Comparison of ENCODE assay signal across 13 cellular contexts in the genomic region with DNA sequence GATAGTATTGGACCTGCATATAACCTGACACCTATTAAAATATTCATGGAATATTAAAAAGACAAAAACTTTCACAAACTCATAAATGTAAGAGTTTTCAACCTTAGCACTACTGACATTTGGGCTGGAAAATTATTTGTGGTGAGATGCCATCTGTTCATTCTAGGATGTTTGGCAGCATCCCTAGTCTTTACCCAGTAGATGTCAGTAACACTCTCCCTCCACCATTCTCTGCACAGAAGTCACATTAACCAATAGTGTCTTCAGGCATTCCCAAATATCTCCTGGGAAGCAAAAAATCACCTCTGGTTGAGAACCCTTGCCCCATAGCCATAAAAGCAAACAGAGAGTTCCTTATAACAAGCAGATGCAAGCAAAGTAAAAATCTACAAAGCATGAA.
DNase-seq lines count a peak whose midpoint lies in the region; ATAC-seq lines count a peak whose summit lies in the region.
"Had no signal": no experiment of that assay in that cellular context is flagged by ENCODE, and none has a peak within 500 bp of the region (broad histone marks: within the 10 kb centered on the region; RNA-seq: fewer than 3 reads in every experiment).

No MANE protein-coding gene starts in this region.

- no peaks in the 10 kb centered on the region for H3K36me3 Mint-ChIP-seq in stimulated activated naive B cell treated with anti-CD40 and anti-IgM and Interleukin-4, amounts not matched to agents 10 μg/mL and 1 μg/mL and 100 μg/mL, for 72 hours
- H3K36me3 Mint-ChIP-seq: activated naive CD8-positive, alpha-beta T cell treated with anti-CD3 and anti-CD28 coated beads for 36 hours; CD4-positive, CD25-positive, alpha-beta regulatory T cell had no signal

- ATAC-seq in stimulated activated naive B cell treated with anti-CD40 and anti-IgM and Interleukin-4, amounts not matched to agents 10 μg/mL and 1 μg/mL and 100 μg/mL, for 72 hours (replicated peaks) = peak in 1 of 2 donors; percentile 34
- no peak for ATAC-seq in GM21526 (IDR thresholded peaks at IDR 0.05; ENCODE audit: low FRiP score, unreplicated experiment)

- peak; percentile 1 for DNase-seq in NOMO-1 treated with DMSO at 0.1 percent for 48 hours (lab: John Stamatoyannopoulos, UW; ENCODE audit: unreplicated experiment)
- DNase-seq in NOMO-1 treated with dmso at 0.1 percent for 144 hours (lab: John Stamatoyannopoulos, UW; ENCODE audit: unreplicated experiment) = no peak
- DNase-seq in NCI-H446 treated with DMSO at 0.1 percent for 48 hours (lab: John Stamatoyannopoulos, UW) = peak; percentile 60
- peak; percentile 30 for DNase-seq in epidermal melanocyte (ENCODE audit: insufficient read length, low spot score)
- no peak for DNase-seq in stimulated activated naive B cell treated with anti-CD40 and anti-IgM and Interleukin-4, amounts not matched to agents 10 μg/mL and 1 μg/mL and 100 μg/mL, for 72 hours
- DNase-seq in activated effector memory CD4-positive, alpha-beta T cell treated with anti-CD3 and anti-CD28 coated beads, Interleukin-2, amount 50 U/mL, for 16 hours = no peak
- DNase-seq in hypothalamus (lab: John Stamatoyannopoulos, UW) = no peak
- DNase-seq: activated CD4-positive, alpha-beta T cell treated with anti-CD3 and anti-CD28 coated beads for 4 hours; activated naive CD8-positive, alpha-beta T cell treated with anti-CD3 and anti-CD28 coated beads for 36 hours; CD4-positive, CD25-positive, alpha-beta regulatory T cell; effector memory CD4-positive, alpha-beta T cell; stimulated activated CD4-positive, alpha-beta T cell treated with anti-CD3 and anti-CD28 coated beads, Interleukin-1b, Interleukin-23, amount 100 ng/mL, for 48 hours had no signal

- H3K27ac Mint-ChIP-seq in stimulated activated naive B cell treated with anti-CD40 and anti-IgM and Interleukin-4, amounts not matched to agents 10 μg/mL and 1 μg/mL and 100 μg/mL, for 72 hours = peak overlapping the region; percentile 9
- H3K27ac Mint-ChIP-seq: activated naive CD8-positive, alpha-beta T cell treated with anti-CD3 and anti-CD28 coated beads for 36 hours; CD4-positive, CD25-positive, alpha-beta regulatory T cell had no signal

- no peaks in the 10 kb centered on the region for H3K9me3 Mint-ChIP-seq in stimulated activated naive B cell treated with anti-CD40 and anti-IgM and Interleukin-4, amounts not matched to agents 10 μg/mL and 1 μg/mL and 100 μg/mL, for 72 hours
- H3K9me3 Mint-ChIP-seq: activated naive CD8-positive, alpha-beta T cell treated with anti-CD3 and anti-CD28 coated beads for 36 hours had no signal

- peaks cover 3 to 5% of the 10 kb centered on the region in 2 donors for H3K4me1 Mint-ChIP-seq in stimulated activated naive B cell treated with anti-CD40 and anti-IgM and Interleukin-4, amounts not matched to agents 10 μg/mL and 1 μg/mL and 100 μg/mL, for 72 hours
- H3K4me1 Mint-ChIP-seq: activated naive CD8-positive, alpha-beta T cell treated with anti-CD3 and anti-CD28 coated beads for 36 hours; CD4-positive, CD25-positive, alpha-beta regulatory T cell had no signal

- H3K4me3 Mint-ChIP-seq in stimulated activated naive B cell treated with anti-CD40 and anti-IgM and Interleukin-4, amounts not matched to agents 10 μg/mL and 1 μg/mL and 100 μg/mL, for 72 hours = no peak overlapping the region
- H3K4me3 Mint-ChIP-seq: activated naive CD8-positive, alpha-beta T cell treated with anti-CD3 and anti-CD28 coated beads for 36 hours; CD4-positive, CD25-positive, alpha-beta regulatory T cell had no signal

- no peaks in the 10 kb centered on the region for H3K27me3 Mint-ChIP-seq in stimulated activated naive B cell treated with anti-CD40 and anti-IgM and Interleukin-4, amounts not matched to agents 10 μg/mL and 1 μg/mL and 100 μg/mL, for 72 hours
- H3K27me3 Mint-ChIP-seq: activated naive CD8-positive, alpha-beta T cell treated with anti-CD3 and anti-CD28 coated beads for 36 hours; CD4-positive, CD25-positive, alpha-beta regulatory T cell had no signal

Comparison
In these comparisons a context has a peak if more than half of its experiments do, and no peak if none do; other contexts are left out.
1. DNase-seq: peak in NOMO-1 treated with DMSO at 0.1 percent for 48 hours (single experiment), NCI-H446 treated with DMSO at 0.1 percent for 48 hours (single experiment) and epidermal melanocyte (single experiment); none in NOMO-1 treated with dmso at 0.1 percent for 144 hours (single experiment), stimulated activated naive B cell treated with anti-CD40 and anti-IgM and Interleukin-4, amounts not matched to agents 10 μg/mL and 1 μg/mL and 100 μg/mL, for 72 hours (single experiment), activated effector memory CD4-positive, alpha-beta T cell treated with anti-CD3 and anti-CD28 coated beads, Interleukin-2, amount 50 U/mL, for 16 hours (single experiment) and hypothalamus (0 of 51).